Comparison of ENCODE assay signal across 8 cellular contexts in genomic region chr1:6385673-6386191, GRCh38. TPM values are rescaled to one million over a fixed set of nuclear protein-coding genes. Genes with fewer than 3 reads are reported as not detected.
DNase-seq lines count a peak whose midpoint lies in the region; ATAC-seq lines count a peak whose summit lies in the region.

No MANE protein-coding gene starts in this region.

- H3K27me3 ChIP-seq in adipocyte (replicated peaks; ENCODE audit: control insufficient read depth, insufficient read depth, low read length) (no peaks in the 10 kb centered on the region), right cardiac atrium (ENCODE audit: control insufficient read depth, insufficient read depth) (no peaks in the 10 kb centered on the region)

- intact Hi-C loops in right cardiac atrium (cut with DNase I) = no loop called here

- no peaks in the 10 kb centered on the region for H3K4me1 ChIP-seq in adipocyte (ENCODE audit: control insufficient read depth, insufficient read depth, low read length)
- no peaks in the 10 kb centered on the region for H3K4me1 ChIP-seq in right cardiac atrium (ENCODE audit: control insufficient read depth, insufficient read depth, low read length)

- H3K27ac ChIP-seq in right cardiac atrium (ENCODE audit: low read length) = no peak overlapping the region
- H3K27ac ChIP-seq in skin epidermis = peak overlapping the region in 19 of 21 experiments; percentile 14 to 76 (median 54)

- ATAC-seq in right cardiac atrium (peak; percentile 44 to 90), HG02852 (IDR thresholded peaks at IDR 0.05; ENCODE audit: unreplicated experiment) (no peak), HG03108 (IDR thresholded peaks at IDR 0.05; ENCODE audit: unreplicated experiment) (no peak), HG03378 (IDR thresholded peaks at IDR 0.05; ENCODE audit: unreplicated experiment) (no peak), GM19467 (IDR thresholded peaks at IDR 0.05; ENCODE audit: unreplicated experiment) (no peak)

- H3K9ac ChIP-seq in adipocyte (ENCODE audit: low read length) = peak overlapping the region; percentile 40

- H3K9me3 ChIP-seq in adipocyte (ENCODE audit: control insufficient read depth, low read length) (no peaks in the 10 kb centered on the region), right cardiac atrium (ENCODE audit: control insufficient read depth, low read length) (no peaks in the 10 kb centered on the region)

- 61% methylated on average over 16 of the region's 16 CpGs for WGBS in right cardiac atrium

- H3K4me3 ChIP-seq in adipocyte (ENCODE audit: low read length) (peak overlapping the region; percentile 37), right cardiac atrium (ENCODE audit: low read length) (no peak overlapping the region), skin epidermis (peak overlapping the region in 4 of 7 experiments; percentile 4 to 12 (median 9))

- no peaks in the 10 kb centered on the region for H3K36me3 ChIP-seq in adipocyte (ENCODE audit: control insufficient read depth, insufficient read depth, low read length, severe bottlenecking)

- peak; percentile 73 for DNase-seq in HK-2 (ENCODE audit: unreplicated experiment)
- DNase-seq in adipocyte (ENCODE audit: low read depth) = peak; percentile 34
- DNase-seq in right cardiac atrium = peak in 2 of 3 donors; percentile 43 to 55

RNA-seq across cellular contexts. Expression of gene ACOT7, which starts 7.8 kb away (rescaled TPM):
- total RNA-seq in right cardiac atrium = 1 to 10 TPM; 5.9 to 9.5 (median 7.9) TPM
- 7.5 TPM for polyA plus RNA-seq in right cardiac atrium

RNA-seq across cellular contexts. Expression of gene HES2, which starts 34.0 kb away (rescaled TPM):
- total RNA-seq in right cardiac atrium = under 1 TPM in 1 of 4 donors, not detected in 3; 0.17 TPM
- not detected for polyA plus RNA-seq in right cardiac atrium

RNA-seq across cellular contexts. Expression of gene ESPN, which starts 38.8 kb away (rescaled TPM):
- total RNA-seq in right cardiac atrium = 1 to 10 TPM in 2 of 4 donors, under 1 TPM in 2; 0.37 to 1.7 (median 0.84) TPM
- 0.23 TPM for polyA plus RNA-seq in right cardiac atrium

Comparison
In these comparisons a context has a peak if more than half of its experiments do, and no peak if none do; other contexts are left out.
1. ATAC-seq: peak in right cardiac atrium (2 of 2); none in HG02852 (single experiment), HG03108 (single experiment), HG03378 (single experiment) and GM19467 (single experiment).
2. Peak in every context shown above with its lines, with median percentiles within 50 percentile points of each other: DNase-seq.